In genomic region chr5:59464969-59465368, GRCh38 we compare ENCODE assay signal across 33 cellular contexts.
"Had no signal": no experiment of that assay in that cellular context is flagged by ENCODE, and none has a peak within 500 bp of the region (broad histone marks: within the 10 kb centered on the region; RNA-seq: fewer than 3 reads in every experiment).

No MANE protein-coding gene starts in this region.

- H3K27me3 ChIP-seq: adrenal gland, body of pancreas, breast epithelium, cardiac muscle cell, colonic mucosa, esophagus squamous epithelium, gastroesophageal sphincter, heart right ventricle had no signal

- H3K36me3 ChIP-seq: adrenal gland, breast epithelium, cardiac muscle cell, colonic mucosa, esophagus squamous epithelium, gastroesophageal sphincter, heart right ventricle, WERI-Rb-1 had no signal

- H3K4me1 ChIP-seq: adrenal gland, breast epithelium, colonic mucosa, esophagus squamous epithelium, gastroesophageal sphincter, heart right ventricle had no signal

- FAIRE-seq: endometrium, endothelial cell of umbilical vein had no signal

- H3K9me3 ChIP-seq: adrenal gland, body of pancreas, breast epithelium, colonic mucosa, esophagus squamous epithelium, gastroesophageal sphincter, heart right ventricle had no signal

- ATAC-seq: activated CD4-positive, CD25-positive, alpha-beta regulatory T cell treated with anti-CD3 and anti-CD28 coated beads, Interleukin-2, amount 50 U/mL, for 24 hours; activated CD8-positive, alpha-beta memory T cell treated with anti-CD3 and anti-CD28 coated beads, Interleukin-2, amount 10 ng/mL, durations not matched to agents 7 days and 5 days; activated CD8-positive, alpha-beta T cell treated with anti-CD3 and anti-CD28 coated beads, Interleukin-2, amount 10 ng/mL, durations not matched to agents 7 days and 5 days; activated naive CD8-positive, alpha-beta T cell treated with anti-CD3 and anti-CD28 coated beads, Interleukin-2, amount 50 U/mL, for 24 hours; body of pancreas; gastroesophageal sphincter; heart right ventricle had no signal

- H3K4me3 ChIP-seq: adrenal gland, body of pancreas, breast epithelium, cardiac muscle cell, colonic mucosa, esophagus squamous epithelium, gastroesophageal sphincter, heart right ventricle had no signal

- DNase-seq: activated B cell treated with CpG ODN at 0.5 μM for 24 hours; activated CD4-positive, alpha-beta memory T cell treated with anti-CD3 and anti-CD28 coated beads for 36 hours; activated CD4-positive, alpha-beta T cell treated with anti-CD3 and anti-CD28 coated beads for 48 hours; activated CD4-positive, alpha-beta T cell treated with anti-CD3 and anti-CD28 coated beads, Interleukin-2, amount 50 U/mL, for 1 hour; activated CD8-positive, alpha-beta memory T cell treated with anti-CD3 and anti-CD28 coated beads, Interleukin-2, amount 10 ng/mL, durations not matched to agents 7 days and 5 days; activated CD8-positive, alpha-beta memory T cell treated with anti-CD3 and anti-CD28 coated beads, Interleukin-2, amount 50 U/mL, for 4 hours; activated CD8-positive, alpha-beta T cell treated with anti-CD3 and anti-CD28 coated beads, Interleukin-2, amount 10 ng/mL, durations not matched to agents 7 days and 5 days; activated effector memory CD4-positive, alpha-beta T cell treated with anti-CD3 and anti-CD28 coated beads, Interleukin-2, amount 50 U/mL, for 16 hours; activated naive CD4-positive, alpha-beta T cell treated with anti-CD3 and anti-CD28 coated beads for 36 hours; activated naive CD8-positive, alpha-beta T cell treated with anti-CD3 and anti-CD28 coated beads for 36 hours; activated naive CD8-positive, alpha-beta T cell treated with anti-CD3 and anti-CD28 coated beads, Interleukin-2, amount 50 U/mL, for 24 hours; activated T-cell treated with anti-CD3 and anti-CD28 coated beads, Interleukin-2, amount 50 U/mL, for 1 hour; activated T-cell treated with anti-CD3 and anti-CD28 coated beads, Interleukin-2, amount 50 U/mL, for 48 hours; adrenal gland; amygdala; aorta; body of pancreas; central memory CD4-positive, alpha-beta T cell; cerebellar nuclear complex; colonic mucosa; effector CD8-positive, alpha-beta T cell; esophagus squamous epithelium; foreskin melanocyte; heart right ventricle; T1000; WERI-Rb-1 had no signal

- H3K27ac ChIP-seq: adrenal gland, body of pancreas, breast epithelium, cardiac muscle cell, colonic mucosa, epithelial cell of prostate, esophagus squamous epithelium, gastroesophageal sphincter, heart right ventricle had no signal
